12 cellular contexts compared by ENCODE assay signal in the genomic region with DNA sequence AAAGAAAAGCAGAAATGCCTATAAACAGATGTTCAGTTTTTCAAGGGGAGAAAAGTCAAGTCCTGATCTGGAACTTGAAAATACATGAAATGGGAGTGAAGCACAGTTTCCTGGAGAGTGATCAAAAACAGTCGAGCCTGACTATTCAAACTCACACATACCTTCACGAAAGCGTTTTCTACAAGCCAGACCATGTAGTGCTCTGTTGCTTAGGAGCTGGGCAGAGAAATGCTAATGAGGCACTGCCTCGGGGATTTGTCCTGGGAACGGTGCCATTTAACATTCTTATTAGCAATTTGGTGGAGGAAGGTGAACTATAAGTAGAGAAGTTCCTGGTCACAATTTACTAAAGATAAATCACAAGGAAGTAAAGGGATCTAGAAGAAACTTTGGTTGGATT. TPM values are rescaled to one million over a fixed set of nuclear protein-coding genes. Genes with fewer than 3 reads are reported as not detected.
DNase-seq lines count a peak whose midpoint lies in the region; ATAC-seq and TF ChIP-seq lines count a peak whose summit lies in the region.
"Had no signal": no experiment of that assay in that cellular context is flagged by ENCODE, and none has a peak within 500 bp of the region (broad histone marks: within the 10 kb centered on the region; RNA-seq: fewer than 3 reads in every experiment).

No MANE protein-coding gene starts in this region.

- ATAC-seq in HG03457 (IDR thresholded peaks at IDR 0.05; ENCODE audit: unreplicated experiment): no peak
- ATAC-seq in gastrocnemius medialis: no peak
- no peak for ATAC-seq in GM19324 (IDR thresholded peaks at IDR 0.05; ENCODE audit: low FRiP score, unreplicated experiment)

- no peak for TF ChIP-seq CTCF in esophagus muscularis mucosa (IDR thresholded peaks at IDR 0.05)
- TF ChIP-seq CTCF in gastrocnemius medialis (IDR thresholded peaks at IDR 0.05 in 4 of 5, conservative IDR thresholded peaks at IDR 0.05 in 1 of 5): no peak

- DNase-seq in Ammon's horn (ENCODE audit: low spot score): peak; percentile 55
- peak; percentile 54 for DNase-seq in NCI-H146 (lab: John Stamatoyannopoulos, UW)
- DNase-seq in esophagus muscularis mucosa (ENCODE audit: extremely low spot score): no peak
- DNase-seq in midbrain (lab: John Stamatoyannopoulos, UW): peak; percentile 31
- DNase-seq in gastrocnemius medialis: no peak
- DNase-seq in foreskin melanocyte: no peak
- DNase-seq: activated B cell treated with CpG ODN at 0.5 μM for 24 hours, DND-41, dorsolateral prefrontal cortex, spleen had no signal

- TF ChIP-seq POLR2A in esophagus muscularis mucosa (IDR thresholded peaks at IDR 0.05; ENCODE audit: low read depth) (no peak), gastrocnemius medialis (IDR thresholded peaks at IDR 0.05) (no peak)

- H3K4me3 ChIP-seq in esophagus muscularis mucosa (no peak overlapping the region), gastrocnemius medialis (no peak overlapping the region)
- H3K4me3 ChIP-seq: dorsolateral prefrontal cortex, spleen had no signal

- 33% methylated on average over 5 of the region's 5 CpGs for WGBS in esophagus muscularis mucosa

- no peaks in the 10 kb centered on the region for H3K27me3 ChIP-seq in esophagus muscularis mucosa
- no peaks in the 10 kb centered on the region for H3K27me3 ChIP-seq in gastrocnemius medialis
- H3K27me3 ChIP-seq: spleen had no signal

- H3K36me3 ChIP-seq in esophagus muscularis mucosa (peaks cover 0 to 9% (median 0%) of the 10 kb centered on the region in 4 donors), gastrocnemius medialis (no peaks in the 10 kb centered on the region)
- H3K36me3 ChIP-seq: spleen had no signal

- H3K9me3 ChIP-seq in esophagus muscularis mucosa (no peaks in the 10 kb centered on the region), gastrocnemius medialis (no peaks in the 10 kb centered on the region)
- H3K9me3 ChIP-seq: spleen had no signal

- intact Hi-C loops in esophagus muscularis mucosa (cut with DNase I): no loop called here
- intact Hi-C loops in gastrocnemius medialis (cut with DNase I; ENCODE audit: low total_unique reads): no loop called here

- H3K27ac ChIP-seq in esophagus muscularis mucosa (replicated peaks in 1 of 4) (peak overlapping the region; percentile 61 to 79 (median 72)), gastrocnemius medialis (no peak overlapping the region)
- H3K27ac ChIP-seq: spleen had no signal

- no peak for TF ChIP-seq EP300 in esophagus muscularis mucosa (IDR thresholded peaks at IDR 0.05)

- in situ Hi-C loops in gastrocnemius medialis (cut with MboI; ENCODE audit: low sequenced_read_pairs in 4 of 4): no loop called here

- H3K4me1 ChIP-seq in esophagus muscularis mucosa (peaks cover 30 to 60% (median 49%) of the 10 kb centered on the region in 4 donors), gastrocnemius medialis (no peaks in the 10 kb centered on the region)
- H3K4me1 ChIP-seq: spleen had no signal

RNA-seq across cellular contexts. Expression of gene NHSL1, which starts 5.9 kb away (rescaled TPM):
- total RNA-seq in esophagus muscularis mucosa (10 to 100 TPM in 3 of 4 donors, 1 to 10 TPM in 1; 8.6 to 15.6 (median 11.7) TPM), gastrocnemius medialis (1 to 10 TPM in 3 of 4 donors, under 1 TPM in 1; 0.31 to 2.0 (median 1.1) TPM)

Comparison
In these comparisons a context has a peak if more than half of its experiments do, and no peak if none do; other contexts are left out.
1. DNase-seq: peak in Ammon's horn (single experiment), NCI-H146 (single experiment) and midbrain (single experiment); none in esophagus muscularis mucosa (single experiment), gastrocnemius medialis (0 of 2) and foreskin melanocyte (single experiment).
2. H3K27ac ChIP-seq: peak in esophagus muscularis mucosa (4 of 4); none in gastrocnemius medialis (0 of 4).